Comparison of ENCODE assay signal across 38 cellular contexts in genomic region chr10:132068431-132069121, GRCh38. TPM values are rescaled to one million over a fixed set of nuclear protein-coding genes. Genes with fewer than 3 reads are reported as not detected.
"Had no signal": no experiment of that assay in that cellular context is flagged by ENCODE, and none has a peak within 500 bp of the region (broad histone marks: within the 10 kb centered on the region; RNA-seq: fewer than 3 reads in every experiment).

No MANE protein-coding gene starts in this region.

- H3K9me3 ChIP-seq: MG63 had no signal

- H3K36me3 ChIP-seq: ascending aorta, cardiac muscle cell, MG63, WERI-Rb-1 had no signal

- H3K27ac Mint-ChIP-seq: activated CD4-positive, alpha-beta memory T cell treated with anti-CD3 and anti-CD28 coated beads, Interleukin-2, amount 10 ng/mL, durations not matched to agents 7 days and 5 days; activated CD8-positive, alpha-beta memory T cell treated with anti-CD3 and anti-CD28 coated beads, Interleukin-2, amount 10 ng/mL, durations not matched to agents 7 days and 5 days; activated naive CD8-positive, alpha-beta T cell treated with anti-CD3 and anti-CD28 coated beads for 36 hours; activated T-cell treated with anti-CD3 and anti-CD28 coated beads, Interleukin-2, amount 50 U/mL, for 72 hours; activated T-helper 17 cell treated with anti-CD3 and anti-CD28 coated beads, Interleukin-2, amount 50 U/mL, for 72 hours had no signal

- H3K27ac ChIP-seq: ascending aorta, cardiac muscle cell, RWPE1, WERI-Rb-1 had no signal

- H3K4me3 ChIP-seq: ascending aorta, cardiac muscle cell, MG63 had no signal

- H3K36me3 Mint-ChIP-seq: activated CD8-positive, alpha-beta memory T cell treated with anti-CD3 and anti-CD28 coated beads, Interleukin-2, amount 10 ng/mL, durations not matched to agents 7 days and 5 days; activated naive CD8-positive, alpha-beta T cell treated with anti-CD3 and anti-CD28 coated beads for 36 hours had no signal

- H3K4me1 ChIP-seq: ascending aorta had no signal

- H3K9me3 Mint-ChIP-seq: activated CD4-positive, alpha-beta memory T cell treated with anti-CD3 and anti-CD28 coated beads, Interleukin-2, amount 10 ng/mL, durations not matched to agents 7 days and 5 days; activated T-cell treated with anti-CD3 and anti-CD28 coated beads, Interleukin-2, amount 50 U/mL, for 72 hours; activated T-helper 17 cell treated with anti-CD3 and anti-CD28 coated beads, Interleukin-2, amount 50 U/mL, for 72 hours had no signal

- H3K4me1 Mint-ChIP-seq: activated CD4-positive, alpha-beta memory T cell treated with anti-CD3 and anti-CD28 coated beads, Interleukin-2, amount 10 ng/mL, durations not matched to agents 7 days and 5 days; activated CD8-positive, alpha-beta memory T cell treated with anti-CD3 and anti-CD28 coated beads, Interleukin-2, amount 10 ng/mL, durations not matched to agents 7 days and 5 days; activated T-helper 17 cell treated with anti-CD3 and anti-CD28 coated beads, Interleukin-2, amount 50 U/mL, for 72 hours had no signal

- H3K4me3 Mint-ChIP-seq: activated CD4-positive, alpha-beta memory T cell treated with anti-CD3 and anti-CD28 coated beads, Interleukin-2, amount 10 ng/mL, durations not matched to agents 7 days and 5 days; activated CD8-positive, alpha-beta memory T cell treated with anti-CD3 and anti-CD28 coated beads, Interleukin-2, amount 10 ng/mL, durations not matched to agents 7 days and 5 days; activated naive CD8-positive, alpha-beta T cell treated with anti-CD3 and anti-CD28 coated beads for 36 hours; activated T-cell treated with anti-CD3 and anti-CD28 coated beads, Interleukin-2, amount 50 U/mL, for 72 hours; activated T-helper 17 cell treated with anti-CD3 and anti-CD28 coated beads, Interleukin-2, amount 50 U/mL, for 72 hours had no signal

- H3K27me3 ChIP-seq: ascending aorta, cardiac muscle cell had no signal

- DNase-seq: activated CD4-positive, alpha-beta memory T cell treated with anti-CD3 and anti-CD28 coated beads, Interleukin-2, amount 10 ng/mL, durations not matched to agents 7 days and 5 days; activated CD4-positive, alpha-beta T cell treated with anti-CD3 and anti-CD28 coated beads for 1 hour; activated CD4-positive, alpha-beta T cell treated with anti-CD3 and anti-CD28 coated beads for 48 hours; activated CD4-positive, CD25-positive, alpha-beta regulatory T cell; activated CD8-positive, alpha-beta memory T cell treated with anti-CD3 and anti-CD28 coated beads for 24 hours; activated CD8-positive, alpha-beta memory T cell treated with anti-CD3 and anti-CD28 coated beads, Interleukin-2, amount 10 ng/mL, durations not matched to agents 7 days and 5 days; activated CD8-positive, alpha-beta memory T cell treated with anti-CD3 and anti-CD28 coated beads, Interleukin-2, amount 50 U/mL, for 48 hours; activated effector memory CD4-positive, alpha-beta T cell treated with anti-CD3 and anti-CD28 coated beads, Interleukin-2, amount 50 U/mL, for 16 hours; activated naive CD4-positive, alpha-beta T cell; activated naive CD4-positive, alpha-beta T cell treated with anti-CD3 and anti-CD28 coated beads, Interleukin-2, amount 50 U/mL, for 16 hours; activated naive CD8-positive, alpha-beta T cell treated with anti-CD3 and anti-CD28 coated beads for 36 hours; activated T-cell treated with anti-CD3 and anti-CD28 coated beads, Interleukin-2, amount 50 U/mL, for 72 hours; amniotic stem cell; Kasumi-1; KG1; MG63; NCI-H1048; NCI-H1105 treated with DMSO at 0.1 percent for 48 hours; NCI-H1436; NCI-H1694; NCI-H1930; NCI-H2081 treated with DMSO at 0.1 percent for 48 hours; NCI-H226; NCI-H446 treated with DMSO at 0.1 percent for 48 hours; NCI-H524 treated with DMSO at 0.1 percent for 48 hours; NCI-H748 treated with DMSO at 0.1 percent for 48 hours; NK-92 treated with Interleukin-12 subunit alpha and Interleukin-12 subunit beta, amount 100 ng/mL, for 24 hours; PC-3; SW 1271; T-helper 1 cell; T-helper 2 cell; T-helper 9 cell; WERI-Rb-1 had no signal

- ATAC-seq: activated CD8-positive, alpha-beta memory T cell treated with anti-CD3 and anti-CD28 coated beads, Interleukin-2, amount 10 ng/mL, durations not matched to agents 7 days and 5 days; activated T-cell treated with anti-CD3 and anti-CD28 coated beads, Interleukin-2, amount 50 U/mL, for 72 hours; activated T-helper 17 cell treated with anti-CD3 and anti-CD28 coated beads, Interleukin-2, amount 50 U/mL, for 72 hours; PC-3; Right ventricle myocardium inferior had no signal

RNA-seq across cellular contexts. Expression of gene JAKMIP3, which starts 2.8 kb away (rescaled TPM):
- total RNA-seq: ascending aorta had no signal
